In genomic region chr13:52127783-52128702, GRCh38 we compare ENCODE assay signal across 9 cellular contexts. TPM values are rescaled to one million over a fixed set of nuclear protein-coding genes. Genes with fewer than 3 reads are reported as not detected.
A peak's percentile ranks its signal among the peaks of the same experiment; 100 is the strongest.
DNase-seq lines count a peak whose midpoint lies in the region; ATAC-seq and TF ChIP-seq lines count a peak whose summit lies in the region.
"Had no signal": no experiment of that assay in that cellular context is flagged by ENCODE, and none has a peak within 500 bp of the region (broad histone marks: within the 10 kb centered on the region; RNA-seq: fewer than 3 reads in every experiment).

No MANE protein-coding gene starts in this region.

- H3K36me3 Mint-ChIP-seq in activated T-cell treated with anti-CD3 and anti-CD28 coated beads, Interleukin-2, amount 50 U/mL, for 72 hours (ENCODE audit: insufficient read depth in 2 of 2) = no peaks in the 10 kb centered on the region
- H3K36me3 Mint-ChIP-seq in naive thymus-derived CD8-positive, alpha-beta T cell = peaks cover 0 to 4% (median 2%) of the 10 kb centered on the region in 3 donors

- DNase-seq in HuH-7 (ENCODE audit: low spot score) (peak; percentile 71), OCI-M2 (lab: John Stamatoyannopoulos, UW; ENCODE audit: unreplicated experiment) (peak; percentile 65), fibroblast of mammary gland (ENCODE audit: low read depth) (peak; percentile 61), substantia nigra (lab: John Stamatoyannopoulos, UW) (peak in 40 of 49 donors; percentile 0 to 61 (median 26))
- DNase-seq in activated T-cell treated with anti-CD3 and anti-CD28 coated beads, Interleukin-2, amount 50 U/mL, for 72 hours = peak; percentile 53 to 68
- DNase-seq in naive thymus-derived CD8-positive, alpha-beta T cell = peak in 9 of 10 donors; percentile 34 to 72 (median 54)

- no peak overlapping the region for H3K27ac Mint-ChIP-seq in activated T-cell treated with anti-CD3 and anti-CD28 coated beads, Interleukin-2, amount 50 U/mL, for 72 hours
- peak overlapping the region in 1 of 10 donors; percentile 5 for H3K27ac Mint-ChIP-seq in naive thymus-derived CD8-positive, alpha-beta T cell

- no peaks in the 10 kb centered on the region for H3K9me3 Mint-ChIP-seq in activated T-cell treated with anti-CD3 and anti-CD28 coated beads, Interleukin-2, amount 50 U/mL, for 72 hours
- H3K9me3 Mint-ChIP-seq in naive thymus-derived CD8-positive, alpha-beta T cell = no peaks in the 10 kb centered on the region

- POLR2A ChIA-PET in naive thymus-derived CD8-positive, alpha-beta T cell (lab: Charles Lee) = interaction anchor here (0.6 to 0.7 kb wide), 2 partner anchors 12 to 66 kb away, joined by 4 to 7 read pairs; no protein-coding TSS in a partner anchor

- H3K27ac ChIP-seq in C4-2B = peak overlapping the region; percentile 7; the same call in 1 of the 2 replicates
- H3K27ac ChIP-seq in substantia nigra (ENCODE audit: low read depth, low read length, poor library complexity, severe bottlenecking) = peak overlapping the region; percentile 10

- peaks cover 13% of the 10 kb centered on the region for H3K27me3 Mint-ChIP-seq in activated T-cell treated with anti-CD3 and anti-CD28 coated beads, Interleukin-2, amount 50 U/mL, for 72 hours (ENCODE audit: low read depth)
- peaks cover 0 to 24% (median 14%) of the 10 kb centered on the region in 5 donors for H3K27me3 Mint-ChIP-seq in naive thymus-derived CD8-positive, alpha-beta T cell

- H3K4me3 ChIP-seq in fibroblast of mammary gland (ENCODE audit: control insufficient read depth, low read depth, low read length) = peak overlapping the region; percentile 65

- H3K4me3 Mint-ChIP-seq in activated T-cell treated with anti-CD3 and anti-CD28 coated beads, Interleukin-2, amount 50 U/mL, for 72 hours = peak overlapping the region; percentile 80 to 96
- H3K4me3 Mint-ChIP-seq in naive thymus-derived CD8-positive, alpha-beta T cell = peak overlapping the region; percentile 80 to 91 (median 88)

- TF ChIP-seq CTCF in C4-2B (conservative IDR thresholded peaks at IDR 0.05) (peak; percentile 84), fibroblast of mammary gland (conservative IDR thresholded peaks at IDR 0.05; ENCODE audit: control insufficient read depth, insufficient read depth, low read depth, low read length) (peak; percentile 90)

- ATAC-seq in GM19395 (IDR thresholded peaks at IDR 0.05; ENCODE audit: unreplicated experiment) = peak; percentile 64
- peak; percentile 67 to 71 for ATAC-seq in activated T-cell treated with anti-CD3 and anti-CD28 coated beads, Interleukin-2, amount 50 U/mL, for 72 hours (replicated peaks in 1 of 2)
- ATAC-seq in naive thymus-derived CD8-positive, alpha-beta T cell = peak; percentile 68 to 72

- H3K4me1 Mint-ChIP-seq in activated T-cell treated with anti-CD3 and anti-CD28 coated beads, Interleukin-2, amount 50 U/mL, for 72 hours (ENCODE audit: low read depth) = peaks cover 22% of the 10 kb centered on the region
- peaks cover 4 to 23% (median 13%) of the 10 kb centered on the region in 4 donors for H3K4me1 Mint-ChIP-seq in naive thymus-derived CD8-positive, alpha-beta T cell

RNA-seq across cellular contexts. Expression of gene NEK5, which starts 0.8 kb away (rescaled TPM):
- total RNA-seq in activated T-cell treated with anti-CD3 and anti-CD28 coated beads, Interleukin-2, amount 50 U/mL, for 72 hours = under 1 TPM; 0.12 to 0.16 TPM
- not detected for total RNA-seq in naive thymus-derived CD8-positive, alpha-beta T cell
- polyA plus RNA-seq in naive thymus-derived CD8-positive, alpha-beta T cell = not detected
- total RNA-seq: activated CD8-positive, alpha-beta memory T cell treated with anti-CD3 and anti-CD28 coated beads for 36 hours had no signal

RNA-seq across cellular contexts. Expression of gene NEK3, which starts 31.4 kb away (rescaled TPM):
- 10 to 100 TPM; 14.4 to 14.9 TPM for total RNA-seq in activated T-cell treated with anti-CD3 and anti-CD28 coated beads, Interleukin-2, amount 50 U/mL, for 72 hours
- 1 to 10 TPM; 1.4 to 1.8 TPM for total RNA-seq in naive thymus-derived CD8-positive, alpha-beta T cell
- under 1 TPM; 0.40 to 0.77 (median 0.63) TPM for polyA plus RNA-seq in naive thymus-derived CD8-positive, alpha-beta T cell

Comparison
In these comparisons a context has a peak if more than half of its experiments do, and no peak if none do; other contexts are left out.
1. Peak in every context shown above with its lines: DNase-seq, ATAC-seq, H3K4me3 ChIP-seq and H3K27ac ChIP-seq.
2. RNA of gene NEK3, which starts 31.4 kb away (total RNA-seq): 14.4 to 14.9 TPM in activated T-cell treated with anti-CD3 and anti-CD28 coated beads, Interleukin-2, amount 50 U/mL, for 72 hours; 1.4 to 1.8 TPM in naive thymus-derived CD8-positive, alpha-beta T cell; every median in the first group is over 4 times any median in the second.